ENCODE assay signal across 1 cellular context in the genomic region with DNA sequence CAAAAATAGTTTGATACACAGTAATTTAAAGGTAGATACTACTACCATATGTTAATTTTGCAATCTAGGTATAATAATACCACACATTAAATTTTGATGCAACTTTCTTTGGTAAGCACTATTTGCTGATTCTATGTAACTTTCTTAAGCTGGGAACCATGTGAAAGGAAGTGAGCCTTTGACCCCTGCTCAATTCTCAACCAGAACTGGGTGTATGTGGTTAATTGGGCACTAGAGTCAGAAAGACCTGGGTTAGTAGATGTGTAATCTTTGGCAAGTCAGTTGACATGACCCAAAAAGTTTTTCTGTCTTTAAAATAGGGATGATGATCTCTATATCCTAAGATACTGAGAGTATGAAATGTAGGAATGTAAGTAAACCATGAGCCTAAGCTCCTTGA.
TF ChIP-seq lines count a peak whose summit lies in the region.

No MANE protein-coding gene starts in this region.

TF ChIP-seq in SK-N-SH treated with all-trans-retinoic acid at 6 μM for 48 hours, 23 proteins besides CTCF, POLR2A, EP300 and RAD21 (continued from another document):
- TF ChIP-seq OSR1 (CRISPR knock-in tag; IDR thresholded peaks at IDR 0.05) = no peak
